29 cellular contexts compared by ENCODE assay signal in genomic region chr5:96054272-96055030, GRCh38.
A peak's percentile ranks its signal among the peaks of the same experiment; 100 is the strongest.
DNase-seq lines count a peak whose midpoint lies in the region; TF ChIP-seq lines count a peak whose summit lies in the region.
"Had no signal": no experiment of that assay in that cellular context is flagged by ENCODE, and none has a peak within 500 bp of the region (broad histone marks: within the 10 kb centered on the region; RNA-seq: fewer than 3 reads in every experiment).

No MANE protein-coding gene starts in this region.

- TF ChIP-seq CTCF in HEK293 (tag by site-specific recombination; IDR thresholded peaks at IDR 0.05) = no peak

- no peak overlapping the region for H3K27ac ChIP-seq in HEK293 (ENCODE audit: extremely low read depth, low read depth, low read length)
- H3K27ac ChIP-seq: GM23248, parathyroid adenoma, skin epidermis had no signal

- CTCF ChIA-PET in activated CD4-positive, alpha-beta memory T cell treated with anti-CD3 and anti-CD28 coated beads for 36 hours (lab: Charles Lee) = interaction anchor here (1.3 kb wide), 1 partner anchor 10 kb away, joined by 5 read pairs; no protein-coding TSS in a partner anchor
- CTCF ChIA-PET in activated CD4-positive, alpha-beta memory T cell treated with anti-CD3 and anti-CD28 coated beads, Interleukin-2, amount 10 ng/mL, durations not matched to agents 7 days and 5 days (lab: Charles Lee) = interaction anchor here (2.3 kb wide), 1 partner anchor 273 kb away, joined by 6 read pairs; no protein-coding TSS in a partner anchor
- CTCF ChIA-PET in HEK293 (lab: Yijun Ruan, JAX) = interaction anchor here (1.0 kb wide), 1 partner anchor 193 kb away, joined by 3 read pairs; no protein-coding TSS in a partner anchor

- H3K36me3 Mint-ChIP-seq in activated CD4-positive, alpha-beta memory T cell treated with anti-CD3 and anti-CD28 coated beads for 36 hours = no peaks in the 10 kb centered on the region
- no peaks in the 10 kb centered on the region for H3K36me3 Mint-ChIP-seq in activated CD4-positive, alpha-beta memory T cell treated with anti-CD3 and anti-CD28 coated beads, Interleukin-2, amount 10 ng/mL, durations not matched to agents 7 days and 5 days (ENCODE audit: low read depth)
- H3K36me3 Mint-ChIP-seq in activated T-helper 2 cell treated with anti-CD3 and anti-CD28 coated beads, Interferon-gamma antibody, Interleukin-2, Interleukin-4, amounts not matched to agents 10 μg/mL and 5 μg/mL and 100 μg/mL, durations not matched to agents 14 hours and 24 hours and 36 hours (ENCODE audit: low read depth) = no peaks in the 10 kb centered on the region
- no peaks in the 10 kb centered on the region for H3K36me3 Mint-ChIP-seq in stimulated activated naive CD8-positive, alpha-beta T cell treated with anti-CD3 and anti-CD28 coated beads, Interleukin-15, Interleukin-2, amounts not matched to agents 100 ng/mL and 50 ng/mL, for 24 hours (ENCODE audit: low read depth)
- H3K36me3 Mint-ChIP-seq: activated CD8-positive, alpha-beta memory T cell treated with anti-CD3 and anti-CD28 coated beads, Interleukin-2, amount 10 ng/mL, durations not matched to agents 7 days and 5 days; activated naive CD8-positive, alpha-beta T cell treated with anti-CD3 and anti-CD28 coated beads, Interleukin-2, amount 10 ng/mL, durations not matched to agents 7 days and 5 days; CD4-positive, alpha-beta memory T cell; stimulated activated memory B cell treated with anti-CD40 and anti-IgM and Interleukin-4, amounts not matched to agents 10 μg/mL and 1 μg/mL and 100 μg/mL, for 72 hours had no signal

- H3K4me3 Mint-ChIP-seq in activated CD4-positive, alpha-beta memory T cell treated with anti-CD3 and anti-CD28 coated beads for 36 hours = no peak overlapping the region
- no peak overlapping the region for H3K4me3 Mint-ChIP-seq in activated CD4-positive, alpha-beta memory T cell treated with anti-CD3 and anti-CD28 coated beads, Interleukin-2, amount 10 ng/mL, durations not matched to agents 7 days and 5 days
- no peak overlapping the region for H3K4me3 Mint-ChIP-seq in activated T-helper 2 cell treated with anti-CD3 and anti-CD28 coated beads, Interferon-gamma antibody, Interleukin-2, Interleukin-4, amounts not matched to agents 10 μg/mL and 5 μg/mL and 100 μg/mL, durations not matched to agents 14 hours and 24 hours and 36 hours (ENCODE audit: low read depth)
- peak overlapping the region; percentile 31 for H3K4me3 Mint-ChIP-seq in stimulated activated naive CD8-positive, alpha-beta T cell treated with anti-CD3 and anti-CD28 coated beads, Interleukin-15, Interleukin-2, amounts not matched to agents 100 ng/mL and 50 ng/mL, for 24 hours
- H3K4me3 Mint-ChIP-seq: activated CD8-positive, alpha-beta memory T cell treated with anti-CD3 and anti-CD28 coated beads, Interleukin-2, amount 10 ng/mL, durations not matched to agents 7 days and 5 days; activated naive CD8-positive, alpha-beta T cell treated with anti-CD3 and anti-CD28 coated beads, Interleukin-2, amount 10 ng/mL, durations not matched to agents 7 days and 5 days; activated T-cell treated with anti-CD3 and anti-CD28 coated beads, Interleukin-2, amount 50 U/mL, for 72 hours; CD4-positive, alpha-beta memory T cell; neural crest cell; stimulated activated memory B cell treated with anti-CD40 and anti-IgM and Interleukin-4, amounts not matched to agents 10 μg/mL and 1 μg/mL and 100 μg/mL, for 72 hours; T-helper 17 cell had no signal

- no peak overlapping the region for H3K4me3 ChIP-seq in HEK293 (ENCODE audit: low read depth, low read length)
- H3K4me3 ChIP-seq: GM23248, skin epidermis had no signal

- no peaks in the 10 kb centered on the region for H3K9me3 Mint-ChIP-seq in activated CD4-positive, alpha-beta memory T cell treated with anti-CD3 and anti-CD28 coated beads for 36 hours
- H3K9me3 Mint-ChIP-seq in activated CD4-positive, alpha-beta memory T cell treated with anti-CD3 and anti-CD28 coated beads, Interleukin-2, amount 10 ng/mL, durations not matched to agents 7 days and 5 days = peaks cover 2% of the 10 kb centered on the region
- H3K9me3 Mint-ChIP-seq in activated T-helper 2 cell treated with anti-CD3 and anti-CD28 coated beads, Interferon-gamma antibody, Interleukin-2, Interleukin-4, amounts not matched to agents 10 μg/mL and 5 μg/mL and 100 μg/mL, durations not matched to agents 14 hours and 24 hours and 36 hours = peaks cover 4% of the 10 kb centered on the region
- peaks cover 4% of the 10 kb centered on the region for H3K9me3 Mint-ChIP-seq in stimulated activated naive CD8-positive, alpha-beta T cell treated with anti-CD3 and anti-CD28 coated beads, Interleukin-15, Interleukin-2, amounts not matched to agents 100 ng/mL and 50 ng/mL, for 24 hours
- H3K9me3 Mint-ChIP-seq: activated naive CD8-positive, alpha-beta T cell treated with anti-CD3 and anti-CD28 coated beads, Interleukin-2, amount 10 ng/mL, durations not matched to agents 7 days and 5 days; CD4-positive, alpha-beta memory T cell; neural crest cell had no signal

- no peaks in the 10 kb centered on the region for H3K9me3 ChIP-seq in HEK293 (ENCODE audit: control insufficient read depth, insufficient read depth, low read depth, low read length)
- H3K9me3 ChIP-seq: SK-N-SH had no signal

- peak overlapping the region; percentile 28 for H3K27ac Mint-ChIP-seq in activated CD4-positive, alpha-beta memory T cell treated with anti-CD3 and anti-CD28 coated beads for 36 hours
- no peak overlapping the region for H3K27ac Mint-ChIP-seq in activated CD4-positive, alpha-beta memory T cell treated with anti-CD3 and anti-CD28 coated beads, Interleukin-2, amount 10 ng/mL, durations not matched to agents 7 days and 5 days
- H3K27ac Mint-ChIP-seq in activated T-helper 2 cell treated with anti-CD3 and anti-CD28 coated beads, Interferon-gamma antibody, Interleukin-2, Interleukin-4, amounts not matched to agents 10 μg/mL and 5 μg/mL and 100 μg/mL, durations not matched to agents 14 hours and 24 hours and 36 hours = peak overlapping the region; percentile 65
- H3K27ac Mint-ChIP-seq in stimulated activated naive CD8-positive, alpha-beta T cell treated with anti-CD3 and anti-CD28 coated beads, Interleukin-15, Interleukin-2, amounts not matched to agents 100 ng/mL and 50 ng/mL, for 24 hours = peak overlapping the region; percentile 87
- H3K27ac Mint-ChIP-seq: activated CD8-positive, alpha-beta memory T cell treated with anti-CD3 and anti-CD28 coated beads, Interleukin-2, amount 10 ng/mL, durations not matched to agents 7 days and 5 days; activated naive CD8-positive, alpha-beta T cell treated with anti-CD3 and anti-CD28 coated beads, Interleukin-2, amount 10 ng/mL, durations not matched to agents 7 days and 5 days; CD4-positive, alpha-beta memory T cell; stimulated activated memory B cell treated with anti-CD40 and anti-IgM and Interleukin-4, amounts not matched to agents 10 μg/mL and 1 μg/mL and 100 μg/mL, for 72 hours; T-helper 17 cell had no signal

- H3K36me3 ChIP-seq in HEK293 (ENCODE audit: control insufficient read depth in 2 of 2, insufficient read depth in 1 of 2, low read length in 2 of 2) = no peaks in the 10 kb centered on the region

- POLR2A ChIA-PET in activated CD4-positive, alpha-beta memory T cell treated with anti-CD3 and anti-CD28 coated beads for 36 hours (lab: Charles Lee) = interaction anchor here (0.7 to 1.3 kb wide), 3 partner anchors 10 to 92 kb away, joined by 3 to 4 read pairs (median 3); no protein-coding TSS in a partner anchor
- POLR2A ChIA-PET in activated CD4-positive, alpha-beta memory T cell treated with anti-CD3 and anti-CD28 coated beads, Interleukin-2, amount 10 ng/mL, durations not matched to agents 7 days and 5 days (lab: Charles Lee) = no interaction called here
- POLR2A ChIA-PET in HEK293 (lab: Yijun Ruan, JAX) = no interaction called here

- no peaks in the 10 kb centered on the region for H3K4me1 ChIP-seq in HEK293 (ENCODE audit: control insufficient read depth, insufficient read depth, low read length)
- H3K4me1 ChIP-seq: parathyroid adenoma had no signal

- H3K27me3 Mint-ChIP-seq in activated CD4-positive, alpha-beta memory T cell treated with anti-CD3 and anti-CD28 coated beads for 36 hours = peaks cover 9% of the 10 kb centered on the region
- peaks cover 2% of the 10 kb centered on the region for H3K27me3 Mint-ChIP-seq in activated CD4-positive, alpha-beta memory T cell treated with anti-CD3 and anti-CD28 coated beads, Interleukin-2, amount 10 ng/mL, durations not matched to agents 7 days and 5 days
- H3K27me3 Mint-ChIP-seq in activated T-helper 2 cell treated with anti-CD3 and anti-CD28 coated beads, Interferon-gamma antibody, Interleukin-2, Interleukin-4, amounts not matched to agents 10 μg/mL and 5 μg/mL and 100 μg/mL, durations not matched to agents 14 hours and 24 hours and 36 hours (ENCODE audit: low read depth) = no peaks in the 10 kb centered on the region
- H3K27me3 Mint-ChIP-seq in stimulated activated naive CD8-positive, alpha-beta T cell treated with anti-CD3 and anti-CD28 coated beads, Interleukin-15, Interleukin-2, amounts not matched to agents 100 ng/mL and 50 ng/mL, for 24 hours = peaks cover 17% of the 10 kb centered on the region
- H3K27me3 Mint-ChIP-seq: activated naive CD8-positive, alpha-beta T cell treated with anti-CD3 and anti-CD28 coated beads, Interleukin-2, amount 10 ng/mL, durations not matched to agents 7 days and 5 days; stimulated activated memory B cell treated with anti-CD40 and anti-IgM and Interleukin-4, amounts not matched to agents 10 μg/mL and 1 μg/mL and 100 μg/mL, for 72 hours had no signal

- H3K4me1 Mint-ChIP-seq in activated CD4-positive, alpha-beta memory T cell treated with anti-CD3 and anti-CD28 coated beads for 36 hours (ENCODE audit: low read depth) = peaks cover 14% of the 10 kb centered on the region
- H3K4me1 Mint-ChIP-seq in activated CD4-positive, alpha-beta memory T cell treated with anti-CD3 and anti-CD28 coated beads, Interleukin-2, amount 10 ng/mL, durations not matched to agents 7 days and 5 days = peaks cover 9% of the 10 kb centered on the region
- H3K4me1 Mint-ChIP-seq in activated T-helper 2 cell treated with anti-CD3 and anti-CD28 coated beads, Interferon-gamma antibody, Interleukin-2, Interleukin-4, amounts not matched to agents 10 μg/mL and 5 μg/mL and 100 μg/mL, durations not matched to agents 14 hours and 24 hours and 36 hours (ENCODE audit: low read depth) = peaks cover 14% of the 10 kb centered on the region
- peaks cover 27% of the 10 kb centered on the region for H3K4me1 Mint-ChIP-seq in stimulated activated naive CD8-positive, alpha-beta T cell treated with anti-CD3 and anti-CD28 coated beads, Interleukin-15, Interleukin-2, amounts not matched to agents 100 ng/mL and 50 ng/mL, for 24 hours (ENCODE audit: low read depth)
- H3K4me1 Mint-ChIP-seq: activated naive CD8-positive, alpha-beta T cell treated with anti-CD3 and anti-CD28 coated beads, Interleukin-2, amount 10 ng/mL, durations not matched to agents 7 days and 5 days; neural crest cell; stimulated activated memory B cell treated with anti-CD40 and anti-IgM and Interleukin-4, amounts not matched to agents 10 μg/mL and 1 μg/mL and 100 μg/mL, for 72 hours; T-helper 17 cell had no signal

- no peak for DNase-seq in activated CD4-positive, alpha-beta memory T cell treated with anti-CD3 and anti-CD28 coated beads for 36 hours
- DNase-seq in activated CD4-positive, alpha-beta memory T cell treated with anti-CD3 and anti-CD28 coated beads, Interleukin-2, amount 10 ng/mL, durations not matched to agents 7 days and 5 days = no peak
- DNase-seq in activated T-helper 2 cell treated with anti-CD3 and anti-CD28 coated beads, Interferon-gamma antibody, Interleukin-2, Interleukin-4, amounts not matched to agents 10 μg/mL and 5 μg/mL and 100 μg/mL, durations not matched to agents 14 hours and 24 hours and 36 hours (ENCODE audit: low spot score) = no peak
- no peak for DNase-seq in Kasumi-1 (lab: John Stamatoyannopoulos, UW)
- no peak for DNase-seq in islet precursor cell
- DNase-seq in NCI-H146 (lab: John Stamatoyannopoulos, UW) = no peak
- DNase-seq: activated CD4-positive, alpha-beta T cell treated with anti-CD3 and anti-CD28 coated beads for 4 hours; activated CD8-positive, alpha-beta memory T cell treated with anti-CD3 and anti-CD28 coated beads, Interleukin-2, amount 10 ng/mL, durations not matched to agents 7 days and 5 days; activated naive CD8-positive, alpha-beta T cell treated with anti-CD3 and anti-CD28 coated beads, Interleukin-2, amount 10 ng/mL, durations not matched to agents 7 days and 5 days; activated T-cell treated with anti-CD3 and anti-CD28 coated beads, Interleukin-2, amount 50 U/mL, for 72 hours; AML-193; caudate nucleus; CD4-positive, alpha-beta memory T cell; cortex of kidney; glutamatergic neuron; GM23248; mesenchymal stem cell; NCI-H1105 treated with DMSO at 0.1 percent for 48 hours; NCI-H1930; NCI-H524; retina; SK-N-SH; T-helper 17 cell had no signal

- intact Hi-C loops in activated CD4-positive, alpha-beta memory T cell treated with anti-CD3 and anti-CD28 coated beads for 36 hours (cut with micrococcal nuclease) = no loop called here
- intact Hi-C loops in activated T-helper 2 cell treated with anti-CD3 and anti-CD28 coated beads, Interferon-gamma antibody, Interleukin-2, Interleukin-4, amounts not matched to agents 10 μg/mL and 5 μg/mL and 100 μg/mL, durations not matched to agents 14 hours and 24 hours and 36 hours (cut with micrococcal nuclease) = no loop called here
